Comparison of ENCODE assay signal across 11 cellular contexts in the genomic region with DNA sequence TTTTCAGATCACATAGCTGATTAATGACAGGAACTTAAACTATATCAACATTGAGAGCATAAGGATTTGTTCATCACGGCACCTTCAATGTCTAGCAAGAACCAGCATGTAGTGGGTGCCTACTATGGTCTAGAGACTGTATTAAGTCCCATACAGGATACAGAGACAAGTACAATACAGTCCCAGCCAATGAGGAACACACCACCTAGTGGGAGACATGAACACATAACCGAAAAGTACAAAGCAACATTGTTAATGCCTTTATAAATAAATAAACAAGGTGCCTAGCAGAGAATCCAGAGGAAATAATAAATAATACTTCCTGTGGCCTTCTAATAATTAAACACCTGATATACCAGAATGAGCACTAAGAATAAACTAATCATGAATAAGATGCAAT.
A peak's percentile ranks its signal among the peaks of the same experiment; 100 is the strongest.
DNase-seq lines count a peak whose midpoint lies in the region; TF ChIP-seq lines count a peak whose summit lies in the region.
"Had no signal": no experiment of that assay in that cellular context is flagged by ENCODE, and none has a peak within 500 bp of the region (broad histone marks: within the 10 kb centered on the region; RNA-seq: fewer than 3 reads in every experiment).

No MANE protein-coding gene starts in this region.

- H2BK5ac ChIP-seq in H9 (ENCODE audit: insufficient read length, low read length) (no peak overlapping the region), mesenchymal stem cell (ENCODE audit: low read depth, low read length, poor library complexity, severe bottlenecking) (no peak overlapping the region)

- no peak overlapping the region for H2BK120ac ChIP-seq in H9 (ENCODE audit: low read depth, low read length, poor library complexity, severe bottlenecking)
- no peak overlapping the region for H2BK120ac ChIP-seq in mesenchymal stem cell (ENCODE audit: low read depth, low read length)

- H3K9ac ChIP-seq in H9 (ENCODE audit: extremely low read depth, insufficient read length, low read length) (no peak overlapping the region), mesenchymal stem cell (ENCODE audit: low read length) (no peak overlapping the region)

- H2BK12ac ChIP-seq in H9 (ENCODE audit: insufficient read length, low read depth, low read length), result no peak overlapping the region
- H2BK12ac ChIP-seq in mesenchymal stem cell (ENCODE audit: low read length in 2 of 2), result no peak overlapping the region

- H3K9me3 ChIP-seq in H9 (ENCODE audit: control insufficient read depth, low read depth, low read length) (no peaks in the 10 kb centered on the region), mesenchymal stem cell (ENCODE audit: control insufficient read depth, low read length) (peaks cover 13% of the 10 kb centered on the region)

- peaks cover 0 to 12% (median 0%) of the 10 kb centered on the region in 3 experiments; a peak in 2 of 7 replicates for H3K36me3 Mint-ChIP-seq in H9 (ENCODE audit: insufficient read depth in 1 of 3, low read depth in 3 of 3)

- peak; percentile 43; the same call in 2 of the 3 replicates for TF ChIP-seq CTCF in H9 (conservative IDR thresholded peaks at IDR 0.05)
- no peak for TF ChIP-seq CTCF in epithelial cell of esophagus (IDR thresholded peaks at IDR 0.05; ENCODE audit: insufficient read depth, low read depth, low read length, missing control alignments)

- no peaks in the 10 kb centered on the region for H3K23me2 ChIP-seq in H9 (ENCODE audit: insufficient read length, low read depth, low read length, poor library complexity, severe bottlenecking)

- no peak overlapping the region for H3K4me3 Mint-ChIP-seq in H9

- no peaks in the 10 kb centered on the region; the same call in 1 of the 2 replicates for H3K27me3 Mint-ChIP-seq in H9 (ENCODE audit: low read depth)

- no peaks in the 10 kb centered on the region for H4K20me1 ChIP-seq in H9 (ENCODE audit: control insufficient read depth, insufficient read depth, insufficient read length)

- no peak overlapping the region for H3K18ac ChIP-seq in H9 (ENCODE audit: insufficient read length, low read depth, low read length)
- H3K18ac ChIP-seq in mesenchymal stem cell (ENCODE audit: low read depth in 1 of 2, low read length in 2 of 2), result no peak overlapping the region

- no peak overlapping the region for H3K27ac ChIP-seq in H9 (ENCODE audit: insufficient read length, low read depth, low read length)
- H3K27ac ChIP-seq in mesenchymal stem cell (ENCODE audit: low read length, poor library complexity, severe bottlenecking), result no peak overlapping the region
- H3K27ac ChIP-seq: coronary artery, stomach had no signal

- WGBS in H9 (ENCODE audit: extremely low coverage, insufficient read length, low lambda C conversion rate), result no CpG with 5 or more reads among the region's 2 CpGs
- WGBS in mesenchymal stem cell, result 57% methylated on average over 1 of the region's 2 CpGs

- H3K4me3 ChIP-seq in epithelial cell of esophagus (ENCODE audit: low read length), result no peak overlapping the region
- no peak overlapping the region for H3K4me3 ChIP-seq in mesenchymal stem cell (ENCODE audit: insufficient read depth in 1 of 2, low read depth in 1 of 2, low read length in 2 of 2)
- H3K4me3 ChIP-seq: coronary artery, stomach had no signal

- no peaks in the 10 kb centered on the region for H3K79me2 ChIP-seq in H9 (ENCODE audit: insufficient read depth, low read length)

- H4K5ac ChIP-seq in H9 (ENCODE audit: insufficient read length, low read depth, low read length), result no peak overlapping the region

- H3K4me1 ChIP-seq in H9 (ENCODE audit: insufficient read depth, low read length) (no peaks in the 10 kb centered on the region), mesenchymal stem cell (ENCODE audit: control insufficient read depth, insufficient read depth, low read depth, low read length) (no peaks in the 10 kb centered on the region)
- H3K4me1 ChIP-seq: stomach had no signal

- H3K79me1 ChIP-seq in H9 (ENCODE audit: insufficient read depth, low read depth, low read length, poor library complexity, severe bottlenecking) (no peaks in the 10 kb centered on the region), mesenchymal stem cell (replicated peaks; ENCODE audit: low read length, poor library complexity, severe bottlenecking) (no peaks in the 10 kb centered on the region)

- H3T11ph ChIP-seq in H9 (ENCODE audit: low read length), result no peak overlapping the region

- H3K14ac ChIP-seq in H9 (ENCODE audit: insufficient read depth, low read length) (no peak overlapping the region), mesenchymal stem cell (ENCODE audit: low read length in 2 of 2) (no peak overlapping the region)

- H2BK20ac ChIP-seq in H9 (ENCODE audit: low read depth, low read length, poor library complexity, severe bottlenecking), result no peak overlapping the region

- H3K36me3 ChIP-seq in mesenchymal stem cell (ENCODE audit: control insufficient read depth in 1 of 2, insufficient read depth in 2 of 2, low read depth in 1 of 2, low read length in 2 of 2), result no peaks in the 10 kb centered on the region
- H3K36me3 ChIP-seq: stomach had no signal

- DNase-seq in H9 (no peak), NCI-H526 treated with DMSO at 0.1 percent for 48 hours (lab: John Stamatoyannopoulos, UW) (peak; percentile 82), epithelial cell of esophagus (ENCODE audit: low read depth) (peak; percentile 2), pons (ENCODE audit: low spot score) (peak; percentile 37), mesenchymal stem cell (no peak), LoVo (ENCODE audit: low spot score) (no peak), HuH-7.5 (ENCODE audit: low spot score) (no peak)
- DNase-seq: activated CD8-positive, alpha-beta memory T cell treated with anti-CD3 and anti-CD28 coated beads, Interleukin-2, amount 50 U/mL, for 48 hours; stimulated activated CD4-positive, alpha-beta T cell treated with anti-CD3 and anti-CD28 coated beads, Interleukin-4, amount 100 ng/mL, for 1 hour; stomach had no signal

- no peaks in the 10 kb centered on the region for H3K27me3 ChIP-seq in H9 (ENCODE audit: insufficient read depth, low read length)
- no peaks in the 10 kb centered on the region for H3K27me3 ChIP-seq in mesenchymal stem cell (ENCODE audit: control insufficient read depth in 1 of 2, insufficient read depth in 1 of 2, low read length in 2 of 2)
- H3K27me3 ChIP-seq: stomach had no signal

- H3K9me3 Mint-ChIP-seq in H9, result peaks cover 12 to 14% of the 10 kb centered on the region in 2 experiments

- peaks cover 6 to 7% of the 10 kb centered on the region in 2 experiments for H3K4me1 Mint-ChIP-seq in H9

- H3K56ac ChIP-seq in H9 (ENCODE audit: insufficient read length, low read depth, low read length), result no peak overlapping the region

- H3K23ac ChIP-seq in H9 (ENCODE audit: insufficient read length, low read depth, low read length), result no peak overlapping the region
- H3K23ac ChIP-seq in mesenchymal stem cell (ENCODE audit: low read length in 2 of 2), result no peak overlapping the region

- no peak overlapping the region for H3K27ac Mint-ChIP-seq in H9

- H3K4ac ChIP-seq in H9 (ENCODE audit: low read depth, low read length) (no peak overlapping the region), mesenchymal stem cell (ENCODE audit: low read depth in 1 of 2, low read length in 2 of 2) (no peak overlapping the region)

- H2BK15ac ChIP-seq in H9 (ENCODE audit: low read depth, low read length) (no peak overlapping the region), mesenchymal stem cell (ENCODE audit: low read depth, poor library complexity, severe bottlenecking) (no peak overlapping the region)

- H4K91ac ChIP-seq in H9 (ENCODE audit: insufficient read length, low read depth, low read length) (no peak overlapping the region), mesenchymal stem cell (ENCODE audit: low read length) (no peak overlapping the region)

- no peak overlapping the region for H2AFZ ChIP-seq in H9 (ENCODE audit: low read length)
- H2AFZ ChIP-seq in mesenchymal stem cell (ENCODE audit: low read depth, low read length), result no peak overlapping the region

- no peak overlapping the region for H3K4me2 ChIP-seq in H9 (ENCODE audit: insufficient read depth, insufficient read length, low read length)
- H3K4me2 ChIP-seq in mesenchymal stem cell (ENCODE audit: low read length, poor library complexity, severe bottlenecking), result no peak overlapping the region

- no peak overlapping the region for H2AK5ac ChIP-seq in H9 (ENCODE audit: insufficient read length, low read length)
- no peak overlapping the region for H2AK5ac ChIP-seq in mesenchymal stem cell (ENCODE audit: low read length, severe bottlenecking)

- H4K8ac ChIP-seq in H9 (replicated peaks; ENCODE audit: insufficient read length, low read depth, low read length), result no peak overlapping the region
- no peak overlapping the region for H4K8ac ChIP-seq in mesenchymal stem cell (ENCODE audit: low read length)

Comparison
In these comparisons a context has a peak if more than half of its experiments do, and no peak if none do; other contexts are left out.
1. DNase-seq: peak in NCI-H526 treated with DMSO at 0.1 percent for 48 hours (single experiment), epithelial cell of esophagus (single experiment) and pons (single experiment); none in H9 (single experiment), mesenchymal stem cell (single experiment), LoVo (single experiment) and HuH-7.5 (single experiment).